17 cellular contexts compared by ENCODE assay signal in the genomic region with DNA sequence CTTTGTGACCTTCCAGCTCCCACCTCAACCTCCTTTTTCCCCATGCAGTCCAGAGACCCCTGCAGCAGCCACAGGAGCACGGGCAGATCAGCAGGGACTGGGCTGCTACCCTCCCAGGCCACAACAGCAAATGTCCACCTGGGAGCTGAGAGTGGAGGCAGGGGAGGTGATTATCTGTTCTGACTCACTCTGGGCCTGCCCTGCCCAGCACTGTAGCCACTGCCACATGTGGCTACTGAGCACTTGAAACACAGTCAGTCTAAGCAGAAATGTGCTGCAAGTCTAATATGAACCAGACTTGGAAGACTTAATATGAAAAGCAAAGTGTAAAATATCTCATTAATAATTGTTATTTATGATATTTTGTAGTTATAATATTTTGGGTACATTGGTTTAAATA.
A peak's percentile ranks its signal among the peaks of the same experiment; 100 is the strongest.
DNase-seq lines count a peak whose midpoint lies in the region; ATAC-seq, FAIRE-seq and TF ChIP-seq lines count a peak whose summit lies in the region.
"Had no signal": no experiment of that assay in that cellular context is flagged by ENCODE, and none has a peak within 500 bp of the region (broad histone marks: within the 10 kb centered on the region; RNA-seq: fewer than 3 reads in every experiment).

No MANE protein-coding gene starts in this region.

- no peaks in the 10 kb centered on the region for H3K4me1 ChIP-seq in breast epithelium
- peaks cover 41% of the 10 kb centered on the region for H3K4me1 ChIP-seq in astrocyte (ENCODE audit: insufficient read depth, low read length)
- no peaks in the 10 kb centered on the region for H3K4me1 ChIP-seq in stomach

- TF ChIP-seq POLR2A in breast epithelium (IDR thresholded peaks at IDR 0.05): no peak
- no peak for TF ChIP-seq POLR2A in stomach (IDR thresholded peaks at IDR 0.05)

- H3K79me2 ChIP-seq in astrocyte (ENCODE audit: insufficient read depth, low read length): no peaks in the 10 kb centered on the region

- no peak overlapping the region for H3K4me3 ChIP-seq in breast epithelium
- no peak overlapping the region for H3K4me3 ChIP-seq in astrocyte (ENCODE audit: insufficient read depth, low read depth, low read length)
- no peak overlapping the region for H3K4me3 ChIP-seq in stomach
- H3K4me3 ChIP-seq: skin epidermis had no signal

- H3K36me3 Mint-ChIP-seq in MCF 10A (ENCODE audit: insufficient read depth, unreplicated experiment) (no peaks in the 10 kb centered on the region), astrocyte (ENCODE audit: low read depth, unreplicated experiment) (no peaks in the 10 kb centered on the region)
- H3K36me3 Mint-ChIP-seq: activated naive CD4-positive, alpha-beta T cell treated with anti-CD3 and anti-CD28 coated beads, Interleukin-2, amount 50 U/mL, for 24 hours had no signal

- H3K9me3 Mint-ChIP-seq in MCF 10A (ENCODE audit: unreplicated experiment) (no peaks in the 10 kb centered on the region), astrocyte (ENCODE audit: unreplicated experiment) (no peaks in the 10 kb centered on the region)
- H3K9me3 Mint-ChIP-seq: activated naive CD4-positive, alpha-beta T cell treated with anti-CD3 and anti-CD28 coated beads, Interleukin-2, amount 50 U/mL, for 24 hours; central memory CD8-positive, alpha-beta T cell had no signal

- peak overlapping the region; percentile 14 for H3K4me2 ChIP-seq in astrocyte (ENCODE audit: low read length)

- H3K4me1 Mint-ChIP-seq in MCF 10A (ENCODE audit: insufficient read depth, unreplicated experiment) (peaks cover 39% of the 10 kb centered on the region), astrocyte (ENCODE audit: low read depth, unreplicated experiment) (peaks cover 29% of the 10 kb centered on the region)
- H3K4me1 Mint-ChIP-seq: activated naive CD4-positive, alpha-beta T cell treated with anti-CD3 and anti-CD28 coated beads, Interleukin-2, amount 50 U/mL, for 24 hours; central memory CD8-positive, alpha-beta T cell; T-helper 17 cell had no signal

- intact Hi-C loops in MCF 10A (cut with micrococcal nuclease): no loop called here
- intact Hi-C loops in breast epithelium (cut with DNase I; ENCODE audit: low total_unique reads): no loop called here
- intact Hi-C loops in stomach (cut with DNase I; ENCODE audit: low total_unique reads): no loop called here

- no peaks in the 10 kb centered on the region for H3K36me3 ChIP-seq in breast epithelium
- no peaks in the 10 kb centered on the region for H3K36me3 ChIP-seq in astrocyte (ENCODE audit: insufficient read depth, low read length)
- no peaks in the 10 kb centered on the region for H3K36me3 ChIP-seq in stomach

- H3K27ac Mint-ChIP-seq in MCF 10A (ENCODE audit: low read depth, unreplicated experiment): peak overlapping the region; percentile 49
- peak overlapping the region; percentile 86 for H3K27ac Mint-ChIP-seq in astrocyte (ENCODE audit: unreplicated experiment)
- H3K27ac Mint-ChIP-seq: activated naive CD4-positive, alpha-beta T cell treated with anti-CD3 and anti-CD28 coated beads, Interleukin-2, amount 50 U/mL, for 24 hours; T-helper 17 cell had no signal

- TF ChIP-seq EP300 in stomach (IDR thresholded peaks at IDR 0.05): no peak

- H3K27me3 ChIP-seq in breast epithelium: no peaks in the 10 kb centered on the region
- H3K27me3 ChIP-seq in astrocyte (ENCODE audit: insufficient read depth, low read length): no peaks in the 10 kb centered on the region
- H3K27me3 ChIP-seq in stomach: no peaks in the 10 kb centered on the region

- ATAC-seq in GM21786 (IDR thresholded peaks at IDR 0.05; ENCODE audit: unreplicated experiment): no peak
- ATAC-seq in HG02852 (IDR thresholded peaks at IDR 0.05; ENCODE audit: unreplicated experiment): no peak
- ATAC-seq: T-helper 17 cell had no signal

- FAIRE-seq in astrocyte (lab: Jason Lieb, UNC): no peak

- H4K20me1 ChIP-seq in astrocyte (ENCODE audit: insufficient read depth, low read length): no peaks in the 10 kb centered on the region

- H3K9me3 ChIP-seq in breast epithelium: no peaks in the 10 kb centered on the region
- H3K9me3 ChIP-seq in astrocyte (ENCODE audit: insufficient read depth, low read depth, low read length): no peaks in the 10 kb centered on the region
- no peaks in the 10 kb centered on the region for H3K9me3 ChIP-seq in stomach

- DNase-seq in MCF 10A (ENCODE audit: unreplicated experiment) (peak; percentile 30), breast epithelium (ENCODE audit: low spot score in 2 of 2) (no peak), astrocyte (ENCODE audit: low read depth) (peak; percentile 64), islet precursor cell (peak; percentile 72), stomach (no peak)
- DNase-seq in NK-92 treated with Interleukin-12 subunit alpha and Interleukin-12 subunit beta, amount 100 ng/mL, for 24 hours (lab: John Stamatoyannopoulos, UW): no peak
- DNase-seq: NCI-H187; NCI-H524; RPMI8226; stimulated activated naive CD4-positive, alpha-beta T cell; T-helper 17 cell had no signal

- H2AFZ ChIP-seq in astrocyte (ENCODE audit: low read depth, low read length): peak overlapping the region; percentile 64

- no peaks in the 10 kb centered on the region for H3K27me3 Mint-ChIP-seq in MCF 10A (ENCODE audit: insufficient read depth, unreplicated experiment)
- H3K27me3 Mint-ChIP-seq in astrocyte (ENCODE audit: low read depth, unreplicated experiment): no peaks in the 10 kb centered on the region
- H3K27me3 Mint-ChIP-seq: activated naive CD4-positive, alpha-beta T cell treated with anti-CD3 and anti-CD28 coated beads, Interleukin-2, amount 50 U/mL, for 24 hours; central memory CD8-positive, alpha-beta T cell; T-helper 17 cell had no signal

- CTCF ChIA-PET in MCF 10A (lab: Yijun Ruan, JAX): interaction anchor here (0.6 to 1.1 kb wide), 3 partner anchors 214 to 355 kb away, joined by 3 to 6 read pairs (median 3); no protein-coding TSS in a partner anchor

- H3K9ac ChIP-seq in astrocyte (ENCODE audit: low read length): no peak overlapping the region

- no TSS peak for BruUV-seq in MCF 10A (replicated peaks; lab: Mats Ljungman, UMichigan)

- POLR2A ChIA-PET in MCF 10A (lab: Yijun Ruan, JAX): no interaction called here

- TF ChIP-seq CTCF in MCF 10A (IDR thresholded peaks at IDR 0.05; ENCODE audit: unreplicated experiment) (no peak), breast epithelium (IDR thresholded peaks at IDR 0.05) (no peak), astrocyte (IDR thresholded peaks at IDR 0.05; ENCODE audit: insufficient read depth, low read depth, low read length) (no peak), stomach (IDR thresholded peaks at IDR 0.05) (no peak)

- H3K27ac ChIP-seq in breast epithelium (no peak overlapping the region), astrocyte (ENCODE audit: low read depth, low read length) (no peak overlapping the region), stomach (no peak overlapping the region)
- H3K27ac ChIP-seq: 22Rv1, skin epidermis had no signal

- WGBS in stomach, 5 donors: 59 to 91% (median 71%) methylated on average over 1 of the region's 1 CpG

- H3K4me3 Mint-ChIP-seq in MCF 10A (ENCODE audit: unreplicated experiment): no peak overlapping the region
- H3K4me3 Mint-ChIP-seq in astrocyte (ENCODE audit: unreplicated experiment): no peak overlapping the region
- H3K4me3 Mint-ChIP-seq: activated naive CD4-positive, alpha-beta T cell treated with anti-CD3 and anti-CD28 coated beads, Interleukin-2, amount 50 U/mL, for 24 hours; central memory CD8-positive, alpha-beta T cell; T-helper 17 cell had no signal

Comparison
In these comparisons a context has a peak if more than half of its experiments do, and no peak if none do; other contexts are left out.
1. DNase-seq: peak in MCF 10A (single experiment), astrocyte (single experiment) and islet precursor cell (single experiment); none in breast epithelium (0 of 2), NK-92 treated with Interleukin-12 subunit alpha and Interleukin-12 subunit beta, amount 100 ng/mL, for 24 hours (single experiment) and stomach (single experiment).